ENCODE assay signal across 8 cellular contexts in the genomic region with DNA sequence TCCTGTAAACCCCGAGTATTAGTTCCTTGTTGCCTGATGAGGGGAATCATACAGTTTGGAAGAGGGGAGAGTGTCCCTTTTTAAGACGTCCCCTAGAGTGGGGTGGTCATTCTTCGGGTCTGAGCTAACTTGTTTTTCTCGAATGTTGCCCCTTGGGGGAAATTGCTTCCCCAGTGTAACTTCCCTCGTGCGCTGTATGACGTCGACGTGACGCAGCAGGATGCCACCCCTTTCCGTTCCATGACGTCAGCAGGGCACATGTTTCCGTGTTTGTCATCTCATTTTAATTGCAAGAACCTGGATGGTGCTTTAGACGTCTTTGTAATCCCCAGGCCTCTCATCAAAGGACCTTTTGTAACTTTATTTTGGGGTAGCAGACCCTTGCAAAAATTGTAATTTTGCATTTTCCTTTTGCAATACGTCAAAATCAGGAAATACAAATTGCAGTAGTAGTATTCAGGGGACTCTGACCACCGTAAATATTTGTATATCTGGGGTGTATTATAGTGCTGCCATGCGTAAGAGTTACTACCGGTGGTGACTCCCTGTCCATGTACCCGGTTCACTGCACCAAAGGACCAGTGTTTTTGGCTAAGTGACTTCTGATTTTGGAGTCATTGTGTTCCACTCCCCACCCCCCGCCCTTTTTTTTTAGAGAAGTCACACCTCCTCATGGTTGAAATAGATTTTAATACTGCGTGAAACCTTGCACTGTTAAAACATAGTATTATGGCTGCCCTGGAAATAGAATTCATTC. TPM values are rescaled to one million over a fixed set of nuclear protein-coding genes. Genes with fewer than 3 reads are reported as not detected.
DNase-seq lines count a peak whose midpoint lies in the region; ATAC-seq and TF ChIP-seq lines count a peak whose summit lies in the region.

No MANE protein-coding gene starts in this region.

- H3K4me2 ChIP-seq in DND-41 (ENCODE audit: insufficient read depth, low read length): peak overlapping the region; percentile 87

- H3K4me1 Mint-ChIP-seq in WTC11 (peaks cover 8% of the 10 kb centered on the region), immature natural killer cell (peaks cover 30 to 49% of the 10 kb centered on the region in 2 donors)

- H3K4me3 ChIP-seq in DND-41 (ENCODE audit: low read depth in 1 of 2, low read length in 2 of 2) (peak overlapping the region; percentile 68 to 91), HEK293 (ENCODE audit: low read depth, low read length) (peak overlapping the region; percentile 92), breast epithelium (peak overlapping the region; percentile 51 to 88 (median 80))

- ATAC-seq in DND-41 (ENCODE audit: insufficient read depth, low read depth) (peak; percentile 14; the same call in 1 of the 3 replicates), WTC11 (no peak), GM21367 (IDR thresholded peaks at IDR 0.05; ENCODE audit: unreplicated experiment) (no peak)

- H3K36me3 ChIP-seq in DND-41 (ENCODE audit: insufficient read depth, low read length): peaks cover 15% of the 10 kb centered on the region
- H3K36me3 ChIP-seq in HEK293 (ENCODE audit: control insufficient read depth in 2 of 2, insufficient read depth in 1 of 2, low read length in 2 of 2): peaks cover 0 to 16% of the 10 kb centered on the region in 2 experiments; a peak in 1 of 3 replicates
- H3K36me3 ChIP-seq in breast epithelium: no peaks in the 10 kb centered on the region

- H3K9me3 Mint-ChIP-seq in WTC11: no peaks in the 10 kb centered on the region
- H3K9me3 Mint-ChIP-seq in immature natural killer cell: peaks cover 0 to 6% (median 0%) of the 10 kb centered on the region in 6 donors

- TF ChIP-seq CTCF in DND-41 (IDR thresholded peaks at IDR 0.05; ENCODE audit: borderline replicate concordance, extremely low read depth, low read length, poor library complexity, severe bottlenecking) (no peak), HEK293 (tag by site-specific recombination; IDR thresholded peaks at IDR 0.05) (no peak), WTC11 (IDR thresholded peaks at IDR 0.05) (no peak), breast epithelium (IDR thresholded peaks at IDR 0.05) (peak in 1 of 3 donors; percentile 11)

- no peaks in the 10 kb centered on the region for H4K20me1 ChIP-seq in DND-41 (ENCODE audit: insufficient read depth, low read length)

- peak overlapping the region; percentile 99 for H3K27ac ChIP-seq in DND-41 (ENCODE audit: low read length)
- H3K27ac ChIP-seq in HEK293 (ENCODE audit: extremely low read depth, low read depth, low read length): peak overlapping the region; percentile 84
- H3K27ac ChIP-seq in breast epithelium: peak overlapping the region; percentile 98

- CTCF ChIA-PET in HEK293 (lab: Yijun Ruan, JAX) (interaction anchor here (0.8 kb wide), 1 partner anchor 505 kb away, joined by 3 read pairs; no protein-coding TSS in a partner anchor), WTC11 (lab: Charles Lee) (interaction anchor here (1.2 to 1.9 kb wide), 2 partner anchors 208 to 502 kb away, joined by 3 to 8 read pairs; partner anchors contain the start of gene FOSL2)

- no peaks in the 10 kb centered on the region for H3K27me3 Mint-ChIP-seq in WTC11 (ENCODE audit: low read depth)
- H3K27me3 Mint-ChIP-seq in immature natural killer cell (ENCODE audit: low read depth in 3 of 3): peaks cover 16 to 22% (median 20%) of the 10 kb centered on the region in 3 donors

- DNase-seq in DND-41 (peak; percentile 68), NCI-H1417 treated with DMSO at 0.1 percent for 48 hours (lab: John Stamatoyannopoulos, UW) (peak; percentile 85), WTC11 (ENCODE audit: low spot score) (peak; percentile 65), breast epithelium (ENCODE audit: low spot score in 2 of 2) (peak; percentile 78 to 86), immature natural killer cell (peak; percentile 96 to 97 (median 96))
- DNase-seq in stimulated activated CD4-positive, alpha-beta T cell treated with anti-CD3 and anti-CD28 coated beads, Interleukin-12 subunit alpha, Interleukin-12 subunit beta, amount 100 ng/mL, for 4 hours: peak; percentile 76

- H3K4me3 Mint-ChIP-seq in WTC11 (peak overlapping the region; percentile 97), immature natural killer cell (peak overlapping the region; percentile 93 to 100 (median 99))

- intact Hi-C loops in breast epithelium (cut with DNase I; ENCODE audit: low total_unique reads): no loop called here

- H3K79me2 ChIP-seq in DND-41 (ENCODE audit: insufficient read depth, low read length): peaks cover 35% of the 10 kb centered on the region

- H3K27me3 ChIP-seq in DND-41 (ENCODE audit: insufficient read depth, low read length, poor library complexity): no peaks in the 10 kb centered on the region
- no peaks in the 10 kb centered on the region for H3K27me3 ChIP-seq in breast epithelium

- peak overlapping the region; percentile 99 for H2AFZ ChIP-seq in DND-41 (ENCODE audit: low read depth, low read length)

- peak overlapping the region; percentile 89 for H3K9ac ChIP-seq in DND-41 (ENCODE audit: low read depth, low read length)

- POLR2A ChIA-PET in HEK293 (lab: Yijun Ruan, JAX) (interaction anchor here (0.6 to 2.0 kb wide), 4 partner anchors 9 to 92 kb away, joined by 3 to 5 read pairs (median 4); no protein-coding TSS in a partner anchor), WTC11 (lab: Charles Lee) (interaction anchor here (2.2 kb wide), 1 partner anchor 139 kb away, joined by 7 read pairs; no protein-coding TSS in a partner anchor)

- no peaks in the 10 kb centered on the region for H3K9me3 ChIP-seq in DND-41 (ENCODE audit: insufficient read depth, low read length, severe bottlenecking)
- H3K9me3 ChIP-seq in HEK293 (ENCODE audit: control insufficient read depth, insufficient read depth, low read depth, low read length): no peaks in the 10 kb centered on the region
- H3K9me3 ChIP-seq in breast epithelium: no peaks in the 10 kb centered on the region

- peaks cover 38% of the 10 kb centered on the region for H3K4me1 ChIP-seq in DND-41 (ENCODE audit: insufficient read depth, low read length)
- peaks cover 7% of the 10 kb centered on the region; the same call in 1 of the 2 replicates for H3K4me1 ChIP-seq in HEK293 (ENCODE audit: control insufficient read depth, insufficient read depth, low read length)
- peaks cover 0 to 19% of the 10 kb centered on the region in 2 donors for H3K4me1 ChIP-seq in breast epithelium

- TF ChIP-seq POLR2A in breast epithelium (IDR thresholded peaks at IDR 0.05): no peak

- H3K36me3 Mint-ChIP-seq in WTC11 (no peaks in the 10 kb centered on the region), immature natural killer cell (peaks cover 0 to 6% (median 0%) of the 10 kb centered on the region in 3 donors)

- H3K27ac Mint-ChIP-seq in WTC11 (peak overlapping the region; percentile 98), immature natural killer cell (peak overlapping the region; percentile 99 to 100 (median 100))

TF ChIP-seq in HEK293, 187 proteins besides CTCF, POLR2A, EP300 and RAD21 (continues in another document):
- TF ChIP-seq ZNF707 (tag by site-specific recombination; IDR thresholded peaks at IDR 0.05): no peak
- peak; percentile 41; the same call in 1 of the 2 replicates for TF ChIP-seq SP2 (tag by site-specific recombination; IDR thresholded peaks at IDR 0.05)
- TF ChIP-seq ZNF426 (tag by site-specific recombination; IDR thresholded peaks at IDR 0.05): no peak
- peak; percentile 25; the same call in 1 of the 2 replicates for TF ChIP-seq ZNF76 (tag by site-specific recombination; IDR thresholded peaks at IDR 0.05; ENCODE audit: borderline replicate concordance, low read depth)
- TF ChIP-seq ZNF366 (tag by site-specific recombination; conservative IDR thresholded peaks at IDR 0.05): 0 out of 2 replicates have a peak, but pooled peaks have one; percentile 22
- TF ChIP-seq ZNF2 (tag by site-specific recombination; IDR thresholded peaks at IDR 0.05): peak; percentile 47; the same call in 1 of the 2 replicates
- TF ChIP-seq ZNF837 (tag by site-specific recombination; IDR thresholded peaks at IDR 0.05): no peak

TF ChIP-seq in WTC11, 78 proteins besides CTCF, POLR2A, EP300 and RAD21 (continues in another document):
- TF ChIP-seq JUN (CRISPR knock-in tag; IDR thresholded peaks at IDR 0.05): no peak
- TF ChIP-seq, protein P1, sequence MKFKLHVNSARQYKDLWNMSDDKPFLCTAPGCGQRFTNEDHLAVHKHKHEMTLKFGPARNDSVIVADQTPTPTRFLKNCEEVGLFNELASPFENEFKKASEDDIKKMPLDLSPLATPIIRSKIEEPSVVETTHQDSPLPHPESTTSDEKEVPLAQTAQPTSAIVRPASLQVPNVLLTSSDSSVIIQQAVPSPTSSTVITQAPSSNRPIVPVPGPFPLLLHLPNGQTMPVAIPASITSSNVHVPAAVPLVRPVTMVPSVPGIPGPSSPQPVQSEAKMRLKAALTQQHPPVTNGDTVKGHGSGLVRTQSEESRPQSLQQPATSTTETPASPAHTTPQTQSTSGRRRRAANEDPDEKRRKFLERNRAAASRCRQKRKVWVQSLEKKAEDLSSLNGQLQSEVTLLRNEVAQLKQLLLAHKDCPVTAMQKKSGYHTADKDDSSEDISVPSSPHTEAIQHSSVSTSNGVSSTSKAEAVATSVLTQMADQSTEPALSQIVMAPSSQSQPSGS (CRISPR knock-in tag; IDR thresholded peaks at IDR 0.05; ENCODE audit: borderline replicate concordance, low read depth): no peak
- TF ChIP-seq, protein P2, sequence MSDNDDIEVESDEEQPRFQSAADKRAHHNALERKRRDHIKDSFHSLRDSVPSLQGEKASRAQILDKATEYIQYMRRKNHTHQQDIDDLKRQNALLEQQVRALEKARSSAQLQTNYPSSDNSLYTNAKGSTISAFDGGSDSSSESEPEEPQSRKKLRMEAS (CRISPR knock-in tag; IDR thresholded peaks at IDR 0.05): peak; percentile 75; the same call in 1 of the 2 replicates
- TF ChIP-seq, protein P3, sequence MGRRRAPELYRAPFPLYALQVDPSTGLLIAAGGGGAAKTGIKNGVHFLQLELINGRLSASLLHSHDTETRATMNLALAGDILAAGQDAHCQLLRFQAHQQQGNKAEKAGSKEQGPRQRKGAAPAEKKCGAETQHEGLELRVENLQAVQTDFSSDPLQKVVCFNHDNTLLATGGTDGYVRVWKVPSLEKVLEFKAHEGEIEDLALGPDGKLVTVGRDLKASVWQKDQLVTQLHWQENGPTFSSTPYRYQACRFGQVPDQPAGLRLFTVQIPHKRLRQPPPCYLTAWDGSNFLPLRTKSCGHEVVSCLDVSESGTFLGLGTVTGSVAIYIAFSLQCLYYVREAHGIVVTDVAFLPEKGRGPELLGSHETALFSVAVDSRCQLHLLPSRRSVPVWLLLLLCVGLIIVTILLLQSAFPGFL (CRISPR knock-in tag; IDR thresholded peaks at IDR 0.05; ENCODE audit: borderline replicate concordance): no peak
- no peak for TF ChIP-seq TEAD4 (CRISPR knock-in tag; IDR thresholded peaks at IDR 0.05)

RNA-seq across cellular contexts. Expression of gene BABAM2, which starts 0.7 kb away (rescaled TPM):
- total RNA-seq in WTC11 (2021) (16.5 to 21.5 TPM (median 21.0 TPM) in 3 replicates), breast epithelium (10 to 100 TPM; 34.7 to 46.2 (median 37.4) TPM)
- 10 to 100 TPM; 52.4 to 89.2 (median 74.1) TPM for polyA plus RNA-seq in immature natural killer cell

RNA-seq across cellular contexts. Expression of gene RBKS, which starts 1.1 kb away (rescaled TPM):
- total RNA-seq in WTC11 (2021) (1.2 to 1.7 TPM (median 1.6 TPM) in 3 replicates), breast epithelium (1 to 10 TPM; 1.1 to 5.1 (median 2.9) TPM)
- 1 to 10 TPM; 1.3 to 3.4 (median 2.9) TPM for polyA plus RNA-seq in immature natural killer cell
